ENCODE assay signal across 1 cellular context in the genomic region with DNA sequence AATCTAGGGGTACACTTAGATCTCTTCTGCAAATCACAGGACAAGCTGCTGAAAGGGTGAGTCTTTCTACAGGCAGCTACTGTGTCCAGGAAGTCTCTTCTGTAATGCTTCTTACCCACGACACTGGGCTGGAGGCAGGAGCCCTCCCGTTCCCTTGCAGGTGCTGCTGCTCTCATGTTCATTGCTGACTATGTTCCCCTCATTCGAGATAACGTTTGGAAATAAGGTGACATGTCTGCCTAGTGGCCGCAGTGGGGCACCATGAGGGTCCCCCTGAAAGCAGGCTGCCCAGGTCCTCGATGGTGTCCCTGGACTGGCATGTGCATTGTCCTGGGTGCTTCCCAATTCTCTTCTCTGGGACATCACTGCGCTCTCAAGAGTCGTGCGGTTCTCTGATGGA.
TF ChIP-seq lines count a peak whose summit lies in the region.

No MANE protein-coding gene starts in this region.

TF ChIP-seq in IMR-90, 13 proteins besides CTCF, POLR2A, EP300 and RAD21 (continued from another document):
- TF ChIP-seq, protein P1, sequence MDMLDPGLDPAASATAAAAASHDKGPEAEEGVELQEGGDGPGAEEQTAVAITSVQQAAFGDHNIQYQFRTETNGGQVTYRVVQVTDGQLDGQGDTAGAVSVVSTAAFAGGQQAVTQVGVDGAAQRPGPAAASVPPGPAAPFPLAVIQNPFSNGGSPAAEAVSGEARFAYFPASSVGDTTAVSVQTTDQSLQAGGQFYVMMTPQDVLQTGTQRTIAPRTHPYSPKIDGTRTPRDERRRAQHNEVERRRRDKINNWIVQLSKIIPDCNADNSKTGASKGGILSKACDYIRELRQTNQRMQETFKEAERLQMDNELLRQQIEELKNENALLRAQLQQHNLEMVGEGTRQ (IDR thresholded peaks at IDR 0.05; ENCODE audit: low read depth, low read length) = no peak
- no peak for TF ChIP-seq MXI1 (IDR thresholded peaks at IDR 0.05; ENCODE audit: borderline replicate concordance, low read depth, low read length)
- no peak for TF ChIP-seq MAZ (IDR thresholded peaks at IDR 0.05; ENCODE audit: borderline replicate concordance, low read depth, low read length)
- no peak for TF ChIP-seq BHLHE40 (IDR thresholded peaks at IDR 0.05; ENCODE audit: low read depth, low read length)
- TF ChIP-seq SMC3 (IDR thresholded peaks at IDR 0.05; ENCODE audit: low read depth, low read length) = no peak
- no peak for TF ChIP-seq CHD1 (IDR thresholded peaks at IDR 0.05; ENCODE audit: low read depth, low read length)
